In genomic region chr11:65445604-65446445, GRCh38 we compare ENCODE assay signal across 1 cellular context.
TF ChIP-seq lines count a peak whose summit lies in the region.

No MANE protein-coding gene starts in this region.

TF ChIP-seq in HepG2, 621 proteins besides CTCF, POLR2A, EP300 and RAD21 (continued from another document and continues in another):
- peak; percentile 80 for TF ChIP-seq AFF4 (CRISPR knock-in tag; IDR thresholded peaks at IDR 0.05)
- TF ChIP-seq CHCHD3 (CRISPR knock-in tag; IDR thresholded peaks at IDR 0.05) = 0 out of 2 replicates have a peak, but pooled peaks have one; percentile 25
- TF ChIP-seq ZGPAT (CRISPR knock-in tag; IDR thresholded peaks at IDR 0.05) = no peak
- TF ChIP-seq ZNF816 (CRISPR knock-in tag; IDR thresholded peaks at IDR 0.05; ENCODE audit: borderline replicate concordance) = no peak
- TF ChIP-seq HMG20B (CRISPR knock-in tag; conservative IDR thresholded peaks at IDR 0.05) = no peak
- TF ChIP-seq SMAD3 (CRISPR knock-in tag; IDR thresholded peaks at IDR 0.05) = no peak
- no peak for TF ChIP-seq NR2F6 (IDR thresholded peaks at IDR 0.05)
- TF ChIP-seq NR2F6 (CRISPR knock-in tag; IDR thresholded peaks at IDR 0.05) = no peak
- TF ChIP-seq ZNF382 (CRISPR knock-in tag; IDR thresholded peaks at IDR 0.05; ENCODE audit: borderline replicate concordance) = no peak
- no peak for TF ChIP-seq PHF20 (CRISPR knock-in tag; IDR thresholded peaks at IDR 0.05)
- TF ChIP-seq ZNF503 (CRISPR knock-in tag; IDR thresholded peaks at IDR 0.05) = no peak
- no peak for TF ChIP-seq TBP (CRISPR knock-in tag; IDR thresholded peaks at IDR 0.05)
- no peak for TF ChIP-seq TRIM24 (CRISPR knock-in tag; IDR thresholded peaks at IDR 0.05)
- 0 out of 2 replicates have a peak, but pooled peaks have one; percentile 49 for TF ChIP-seq ARNT2 (CRISPR knock-in tag; IDR thresholded peaks at IDR 0.05; ENCODE audit: low read depth)
- TF ChIP-seq ZNF20 (CRISPR knock-in tag; IDR thresholded peaks at IDR 0.05) = no peak
- no peak for TF ChIP-seq FUBP1 (CRISPR knock-in tag; IDR thresholded peaks at IDR 0.05; ENCODE audit: borderline replicate concordance)
- TF ChIP-seq PRPF4 (IDR thresholded peaks at IDR 0.05; ENCODE audit: low read depth, low read length, poor library complexity, severe bottlenecking) = peak; percentile 1
- TF ChIP-seq ZKSCAN5 (CRISPR knock-in tag; IDR thresholded peaks at IDR 0.05) = no peak
- TF ChIP-seq ZNF432 (CRISPR knock-in tag; IDR thresholded peaks at IDR 0.05; ENCODE audit: borderline replicate concordance) = no peak
- no peak for TF ChIP-seq HMGA1 (CRISPR knock-in tag; conservative IDR thresholded peaks at IDR 0.05)
- TF ChIP-seq RXRB (CRISPR knock-in tag; IDR thresholded peaks at IDR 0.05; ENCODE audit: borderline replicate concordance) = no peak
- TF ChIP-seq FIP1L1 (IDR thresholded peaks at IDR 0.05; ENCODE audit: borderline replicate concordance, insufficient read depth, low read depth, low read length) = no peak
- no peak for TF ChIP-seq HOXA3 (CRISPR knock-in tag; IDR thresholded peaks at IDR 0.05)
- TF ChIP-seq MEF2D (CRISPR knock-in tag; IDR thresholded peaks at IDR 0.05) = no peak
- no peak for TF ChIP-seq MYNN (CRISPR knock-in tag; IDR thresholded peaks at IDR 0.05; ENCODE audit: low read depth)
- TF ChIP-seq ZNF343 (CRISPR knock-in tag; IDR thresholded peaks at IDR 0.05) = no peak
- TF ChIP-seq MTA3 (CRISPR knock-in tag; IDR thresholded peaks at IDR 0.05) = no peak
- no peak for TF ChIP-seq KLF16 (CRISPR knock-in tag; IDR thresholded peaks at IDR 0.05)
- TF ChIP-seq TSC22D2 (CRISPR knock-in tag; IDR thresholded peaks at IDR 0.05; ENCODE audit: borderline replicate concordance) = no peak
- TF ChIP-seq ATF6 (CRISPR knock-in tag; conservative IDR thresholded peaks at IDR 0.05) = no peak
- TF ChIP-seq SRSF4 (IDR thresholded peaks at IDR 0.05; ENCODE audit: low read depth, low read length, poor library complexity, severe bottlenecking) = peak; percentile 60
- no peak for TF ChIP-seq ZNF619 (CRISPR knock-in tag; IDR thresholded peaks at IDR 0.05)
- TF ChIP-seq CENPBD1 (CRISPR knock-in tag; IDR thresholded peaks at IDR 0.05; ENCODE audit: borderline replicate concordance, low read depth) = no peak
- TF ChIP-seq THAP11 (CRISPR knock-in tag; IDR thresholded peaks at IDR 0.05) = no peak
- 0 out of 2 replicates have a peak, but pooled peaks have one; percentile 58 for TF ChIP-seq ZNF616 (CRISPR knock-in tag; IDR thresholded peaks at IDR 0.05; ENCODE audit: low read depth)
- TF ChIP-seq REL (CRISPR knock-in tag; conservative IDR thresholded peaks at IDR 0.05) = no peak
- no peak for TF ChIP-seq KDM3A (CRISPR knock-in tag; IDR thresholded peaks at IDR 0.05; ENCODE audit: low read depth)
- no peak for TF ChIP-seq DZIP1 (CRISPR knock-in tag; IDR thresholded peaks at IDR 0.05)
- TF ChIP-seq SYNCRIP (IDR thresholded peaks at IDR 0.05; ENCODE audit: insufficient read depth, low read depth, low read length) = no peak
- no peak for TF ChIP-seq MAX (IDR thresholded peaks at IDR 0.05)
- TF ChIP-seq MED1 (CRISPR knock-in tag; IDR thresholded peaks at IDR 0.05) = no peak
- no peak for TF ChIP-seq FOXO4 (CRISPR knock-in tag; conservative IDR thresholded peaks at IDR 0.05)
- no peak for TF ChIP-seq CREB3 (CRISPR knock-in tag; IDR thresholded peaks at IDR 0.05)
- no peak for TF ChIP-seq NBN (conservative IDR thresholded peaks at IDR 0.05)
- TF ChIP-seq ZNF136 (CRISPR knock-in tag; IDR thresholded peaks at IDR 0.05; ENCODE audit: low read depth) = no peak
- TF ChIP-seq RARG (CRISPR knock-in tag; IDR thresholded peaks at IDR 0.05; ENCODE audit: low read depth) = no peak
- no peak for TF ChIP-seq HOXA9 (CRISPR knock-in tag; IDR thresholded peaks at IDR 0.05; ENCODE audit: borderline replicate concordance)
- no peak for TF ChIP-seq ISX (CRISPR knock-in tag; conservative IDR thresholded peaks at IDR 0.05)
- no peak for TF ChIP-seq SNRNP70 (IDR thresholded peaks at IDR 0.05; ENCODE audit: low read depth, low read length)
